Comparison of ENCODE assay signal across 1 cellular context in genomic region chr3:32399030-32399620, GRCh38.
TF ChIP-seq lines count a peak whose summit lies in the region.

No MANE protein-coding gene starts in this region.

TF ChIP-seq in SK-N-SH treated with all-trans-retinoic acid at 6 μM for 48 hours, 23 proteins besides CTCF, POLR2A, EP300 and RAD21 (continued from another document):
- no peak for TF ChIP-seq TSHZ2 (CRISPR knock-in tag; IDR thresholded peaks at IDR 0.05)
- no peak for TF ChIP-seq TOX (CRISPR knock-in tag; IDR thresholded peaks at IDR 0.05; ENCODE audit: borderline replicate concordance)
- no peak for TF ChIP-seq BACH2 (CRISPR knock-in tag; IDR thresholded peaks at IDR 0.05; ENCODE audit: borderline replicate concordance)
- TF ChIP-seq ZNF70 (CRISPR knock-in tag; IDR thresholded peaks at IDR 0.05) = no peak
- no peak for TF ChIP-seq ZFP3 (CRISPR knock-in tag; IDR thresholded peaks at IDR 0.05)
- TF ChIP-seq SNAI2 (CRISPR knock-in tag; IDR thresholded peaks at IDR 0.05) = no peak
- no peak for TF ChIP-seq ZC3H10 (CRISPR knock-in tag; IDR thresholded peaks at IDR 0.05)
- no peak for TF ChIP-seq ZNF8 (CRISPR knock-in tag; IDR thresholded peaks at IDR 0.05)
- no peak for TF ChIP-seq TCF4 (CRISPR knock-in tag; IDR thresholded peaks at IDR 0.05; ENCODE audit: borderline replicate concordance)
- TF ChIP-seq RARB (CRISPR knock-in tag; IDR thresholded peaks at IDR 0.05) = no peak
- TF ChIP-seq CREB5 (CRISPR knock-in tag; IDR thresholded peaks at IDR 0.05; ENCODE audit: low read depth) = no peak
- TF ChIP-seq CSDC2 (CRISPR knock-in tag; IDR thresholded peaks at IDR 0.05) = no peak
- TF ChIP-seq CSRNP3 (CRISPR knock-in tag; IDR thresholded peaks at IDR 0.05) = no peak
- no peak for TF ChIP-seq ZNF565 (CRISPR knock-in tag; conservative IDR thresholded peaks at IDR 0.05; ENCODE audit: low read depth)
- TF ChIP-seq GLIS3 (CRISPR knock-in tag; IDR thresholded peaks at IDR 0.05) = no peak
- no peak for TF ChIP-seq OSR1 (CRISPR knock-in tag; IDR thresholded peaks at IDR 0.05)
